In the genomic region with DNA sequence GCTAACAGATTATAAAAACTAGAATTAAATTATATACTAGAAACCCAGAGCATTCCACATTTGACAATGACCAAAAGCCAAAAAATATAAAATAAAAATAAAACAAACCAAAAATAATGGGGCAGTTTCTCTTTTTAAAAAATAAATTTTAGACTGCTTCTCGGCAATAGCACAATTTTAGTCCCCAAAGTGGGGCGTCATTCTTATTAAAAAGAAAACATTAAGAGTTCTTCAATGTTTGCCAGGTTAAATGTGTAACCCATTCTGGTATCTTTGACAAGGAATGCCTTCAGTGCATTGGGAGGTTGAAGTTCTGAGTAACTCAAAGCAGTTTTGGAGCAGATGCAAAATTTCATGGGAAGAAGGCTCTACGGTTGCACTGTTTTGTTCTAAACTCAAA, we compare ENCODE assay signal across 10 cellular contexts. TPM values are rescaled to one million over a fixed set of nuclear protein-coding genes. Genes with fewer than 3 reads are reported as not detected.
DNase-seq lines count a peak whose midpoint lies in the region; ATAC-seq and TF ChIP-seq lines count a peak whose summit lies in the region.
"Had no signal": no experiment of that assay in that cellular context is flagged by ENCODE, and none has a peak within 500 bp of the region (broad histone marks: within the 10 kb centered on the region; RNA-seq: fewer than 3 reads in every experiment).

No MANE protein-coding gene starts in this region.

- intact Hi-C loops in esophagus squamous epithelium (cut with DNase I) (no loop called here), left colon (cut with DNase I, micrococcal nuclease) (loop anchor here in 1 of 2 donors (10.0 kb wide), 1 partner anchor 1092 kb away; no protein-coding TSS in a partner anchor)

- peak overlapping the region; percentile 83 to 98 (median 94) for H3K4me3 Mint-ChIP-seq in CD8-positive, alpha-beta memory T cell

- peaks cover 42 to 73% (median 62%) of the 10 kb centered on the region in 3 donors for H3K4me1 Mint-ChIP-seq in CD8-positive, alpha-beta memory T cell

- H3K27ac Mint-ChIP-seq in CD8-positive, alpha-beta memory T cell: peak overlapping the region in 7 of 8 donors; percentile 20 to 96 (median 86)

- H3K36me3 ChIP-seq in CD8-positive, alpha-beta memory T cell (ENCODE audit: insufficient read depth, low read length): no peaks in the 10 kb centered on the region
- H3K36me3 ChIP-seq in SJSA1: peaks cover 7% of the 10 kb centered on the region
- H3K36me3 ChIP-seq in esophagus squamous epithelium: peaks cover 0 to 13% (median 0%) of the 10 kb centered on the region in 3 donors
- H3K36me3 ChIP-seq in parathyroid adenoma (ENCODE audit: control insufficient read depth, insufficient read depth, low read length): peaks cover 27% of the 10 kb centered on the region

- WGBS in esophagus squamous epithelium, 2 donors: 19 to 24% methylated on average over 3 of the region's 3 CpGs

- H3K27me3 ChIP-seq in CD8-positive, alpha-beta memory T cell (ENCODE audit: insufficient read depth, low read length, poor library complexity, severe bottlenecking): no peaks in the 10 kb centered on the region
- H3K27me3 ChIP-seq in SJSA1 (replicated peaks): no peaks in the 10 kb centered on the region
- no peaks in the 10 kb centered on the region for H3K27me3 ChIP-seq in esophagus squamous epithelium
- H3K27me3 ChIP-seq in parathyroid adenoma (ENCODE audit: control insufficient read depth, insufficient read depth, low read length): no peaks in the 10 kb centered on the region

- H3K9me3 ChIP-seq in CD8-positive, alpha-beta memory T cell (ENCODE audit: low read length): no peaks in the 10 kb centered on the region
- no peaks in the 10 kb centered on the region for H3K9me3 ChIP-seq in SJSA1 (replicated peaks)
- no peaks in the 10 kb centered on the region for H3K9me3 ChIP-seq in esophagus squamous epithelium
- no peaks in the 10 kb centered on the region for H3K9me3 ChIP-seq in parathyroid adenoma (ENCODE audit: control insufficient read depth, low read length)

- no peak for DNase-seq in CD8-positive, alpha-beta memory T cell
- DNase-seq in SJSA1 (ENCODE audit: low read depth in 1 of 2, low spot score in 2 of 2) (no peak), esophagus squamous epithelium (lab: John Stamatoyannopoulos, UW) (no peak), NCI-H524 (lab: John Stamatoyannopoulos, UW) (no peak), AG20443 (ENCODE audit: low spot score) (no peak), left colon (no peak)
- DNase-seq: foreskin keratinocyte, NCI-H446 had no signal

- H3K36me3 Mint-ChIP-seq in CD8-positive, alpha-beta memory T cell: peaks cover 4 to 31% (median 7%) of the 10 kb centered on the region in 3 donors

- peak overlapping the region; percentile 74 for H3K9ac ChIP-seq in parathyroid adenoma

- no peak for ATAC-seq in HG03520 (IDR thresholded peaks at IDR 0.05; ENCODE audit: unreplicated experiment)
- no peak for ATAC-seq in left colon
- ATAC-seq: foreskin keratinocyte had no signal

- H2AFZ ChIP-seq in parathyroid adenoma: no peak overlapping the region

- no peak overlapping the region for H3K27ac ChIP-seq in CD8-positive, alpha-beta memory T cell (ENCODE audit: low read depth, low read length)
- H3K27ac ChIP-seq in SJSA1: no peak overlapping the region
- peak overlapping the region in 3 of 4 donors; percentile 92 to 97 (median 93) for H3K27ac ChIP-seq in esophagus squamous epithelium
- H3K27ac ChIP-seq in parathyroid adenoma: peak overlapping the region; percentile 96
- H3K27ac ChIP-seq: foreskin keratinocyte had no signal

- H3K4me2 ChIP-seq in parathyroid adenoma (ENCODE audit: low read length): peak overlapping the region; percentile 99

- no peaks in the 10 kb centered on the region for H3K9me3 Mint-ChIP-seq in CD8-positive, alpha-beta memory T cell

- POLR2A ChIA-PET in CD8-positive, alpha-beta memory T cell (lab: Charles Lee): interaction anchor here (1.8 kb wide), 1 partner anchor 7 kb away, joined by 4 read pairs; no protein-coding TSS in a partner anchor

- peaks cover 40% of the 10 kb centered on the region for H3K79me2 ChIP-seq in parathyroid adenoma

- no peak for TF ChIP-seq POLR2A in esophagus squamous epithelium (IDR thresholded peaks at IDR 0.05)

- peaks cover 0 to 5% of the 10 kb centered on the region in 2 donors for H3K27me3 Mint-ChIP-seq in CD8-positive, alpha-beta memory T cell

- H3K4me1 ChIP-seq in CD8-positive, alpha-beta memory T cell (ENCODE audit: insufficient read depth, low read length): peaks cover 23% of the 10 kb centered on the region
- H3K4me1 ChIP-seq in SJSA1 (replicated peaks) (peaks cover 18% of the 10 kb centered on the region), esophagus squamous epithelium (peaks cover 0 to 48% (median under 1%) of the 10 kb centered on the region in 3 donors), parathyroid adenoma (peaks cover 3% of the 10 kb centered on the region)

- CTCF ChIA-PET in CD8-positive, alpha-beta memory T cell (lab: Charles Lee): no interaction called here

- H3K4me3 ChIP-seq in CD8-positive, alpha-beta memory T cell (ENCODE audit: low read length): peak overlapping the region; percentile 30
- H3K4me3 ChIP-seq in SJSA1: peak overlapping the region; percentile 64
- H3K4me3 ChIP-seq in esophagus squamous epithelium: peak overlapping the region; percentile 68 to 86 (median 81)
- H3K4me3 ChIP-seq in parathyroid adenoma (ENCODE audit: low read depth, low read length): peak overlapping the region; percentile 97

- TF ChIP-seq CTCF in esophagus squamous epithelium (IDR thresholded peaks at IDR 0.05): no peak
- no peak for TF ChIP-seq CTCF in parathyroid adenoma (IDR thresholded peaks at IDR 0.05)

RNA-seq across cellular contexts. Expression of a gene that starts 3.3 kb away (rescaled TPM):
- total RNA-seq in CD8-positive, alpha-beta memory T cell: 10 to 100 TPM; 36.7 to 37.6 TPM
- polyA plus RNA-seq in CD8-positive, alpha-beta memory T cell: 2.2 TPM
- total RNA-seq in SJSA1 (2014; rRNA removed; shearing (Covaris generic)): 12.8 and 13.8 TPM in 2 replicates
- 10 to 100 TPM; 18.9 to 52.6 (median 31.1) TPM for total RNA-seq in esophagus squamous epithelium
- 10 to 100 TPM; 11.7 to 30.3 TPM for total RNA-seq in left colon

Comparison
In these comparisons a context has a peak if more than half of its experiments do, and no peak if none do; other contexts are left out.
1. H3K27ac ChIP-seq: peak in esophagus squamous epithelium (3 of 4) and parathyroid adenoma (single experiment); none in CD8-positive, alpha-beta memory T cell (single experiment) and SJSA1 (single experiment).
2. H3K4me3 ChIP-seq: peak in every context shown above with its lines; median percentile 97 in parathyroid adenoma; 81 in esophagus squamous epithelium; 64 in SJSA1; 30 in CD8-positive, alpha-beta memory T cell.